ENCODE assay signal across 27 cellular contexts in genomic region chr13:34647379-34647778, GRCh38.
DNase-seq lines count a peak whose midpoint lies in the region; ATAC-seq, FAIRE-seq and TF ChIP-seq lines count a peak whose summit lies in the region.
"Had no signal": no experiment of that assay in that cellular context is flagged by ENCODE, and none has a peak within 500 bp of the region (broad histone marks: within the 10 kb centered on the region; RNA-seq: fewer than 3 reads in every experiment).

No MANE protein-coding gene starts in this region.

- no TSS peak for BruUV-seq in HepG2 (replicated peaks; lab: Mats Ljungman, UMichigan)

- ATAC-seq in HepG2 (no peak), right lobe of liver (no peak), GM21423 (IDR thresholded peaks at IDR 0.05; ENCODE audit: unreplicated experiment) (no peak)
- ATAC-seq: K562 had no signal

- H2AFZ ChIP-seq in HepG2 (ENCODE audit: low read length), result no peak overlapping the region

- in situ Hi-C loops in HepG2 (cut with HindIII; ENCODE audit: extremely low pct_ligation_motif_present, low pct_unique_long_range_greater_than_20kb), result no loop called here

- FAIRE-seq in HepG2 (lab: Jason Lieb, UNC), result no peak
- FAIRE-seq: A204.1, D721Med, GM12891, H54, K562 had no signal

- no peak for TF ChIP-seq POLR2A in HepG2 (IDR thresholded peaks at IDR 0.05; ENCODE audit: insufficient read depth in 1 of 2, low read depth in 2 of 2, low read length in 2 of 2)
- no peak for TF ChIP-seq POLR2A in right lobe of liver (IDR thresholded peaks at IDR 0.05)

- POLR2A ChIA-PET in HepG2 (lab: Yijun Ruan, JAX) (no interaction called here), GM10248 (lab: Yijun Ruan, JAX) (no interaction called here)

- TF ChIP-seq RAD21 in HepG2 (CRISPR knock-in tag; IDR thresholded peaks at IDR 0.05), result no peak

- intact Hi-C loops in HepG2 (cut with micrococcal nuclease; ENCODE audit: unreplicated experiment) (no loop called here), right lobe of liver (cut with DNase I) (no loop called here)

- DNase-seq in HepG2 (ENCODE audit: low spot score) (no peak), right lobe of liver (no peak), NCI-H226 (peak; percentile 31), epithelial cell of prostate (ENCODE audit: low read depth, low spot score) (peak; percentile 51), A172 (ENCODE audit: low spot score) (no peak), GM10248 (ENCODE audit: extremely low spot score) (no peak)
- DNase-seq in central memory CD4-positive, alpha-beta T cell, result no peak
- DNase-seq: AML-193; CD4-positive, alpha-beta T cell; GDM1; NCI-H1105; NCI-H1436 treated with DMSO at 0.1 percent for 48 hours; NCI-H187 treated with DMSO at 0.1 percent for 48 hours; NCI-H446 treated with DMSO at 0.1 percent for 48 hours; NCI-H526; NCI-H82; NK-92 treated with Interleukin-12 subunit alpha and Interleukin-12 subunit beta, amount 100 ng/mL, for 24 hours; Right ventricle myocardium superior; RPMI8226 had no signal

- H4K20me1 ChIP-seq in HepG2 (ENCODE audit: insufficient read depth, low read length), result no peaks in the 10 kb centered on the region
- H4K20me1 ChIP-seq: BLaER1 treated with 17β-estradiol and CSF1 and Interleukin-3, amounts not matched to agents 10 nM and 100 nM had no signal

- no peak overlapping the region for H3K4me3 ChIP-seq in HepG2 (replicated peaks in 1 of 3; ENCODE audit: insufficient read depth in 1 of 3, low read depth in 2 of 3, low read length in 3 of 3)
- H3K4me3 ChIP-seq in right lobe of liver, result no peak overlapping the region
- H3K4me3 ChIP-seq: BLaER1 treated with 17β-estradiol and CSF1 and Interleukin-3, amounts not matched to agents 10 nM and 100 nM; K562; SJSA1 had no signal

- TF ChIP-seq EP300 in HepG2 (IDR thresholded peaks at IDR 0.05; ENCODE audit: low read depth in 2 of 2, low read length in 2 of 2) (no peak), HepG2 (CRISPR knock-in tag; IDR thresholded peaks at IDR 0.05; ENCODE audit: borderline replicate concordance) (no peak)

- no peak overlapping the region for H3K9ac ChIP-seq in HepG2 (ENCODE audit: insufficient read depth, low read depth, low read length)
- H3K9ac ChIP-seq: BLaER1 treated with 17β-estradiol and CSF1 and Interleukin-3, amounts not matched to agents 10 nM and 100 nM had no signal

- CTCF ChIA-PET in HepG2 (lab: Yijun Ruan, JAX; ENCODE audit: low intra/inter-chr PET ratio, low total read pairs) (no interaction called here), GM10248 (lab: Yijun Ruan, JAX) (no interaction called here)

- no peaks in the 10 kb centered on the region for H3K36me3 ChIP-seq in HepG2 (replicated peaks in 1 of 2; ENCODE audit: control insufficient read depth in 1 of 2, insufficient read depth in 2 of 2, low read length in 2 of 2)
- H3K36me3 ChIP-seq in right lobe of liver, result no peaks in the 10 kb centered on the region
- H3K36me3 ChIP-seq: BLaER1 treated with 17β-estradiol and CSF1 and Interleukin-3, amounts not matched to agents 10 nM and 100 nM; SJSA1 had no signal

- H3K9me3 ChIP-seq in HepG2 (ENCODE audit: low read length) (no peaks in the 10 kb centered on the region), right lobe of liver (no peaks in the 10 kb centered on the region)
- H3K9me3 ChIP-seq: SJSA1 had no signal

- H3K4me1 ChIP-seq in HepG2 (ENCODE audit: insufficient read depth, low read length) (no peaks in the 10 kb centered on the region), right lobe of liver (no peaks in the 10 kb centered on the region)
- H3K4me1 ChIP-seq: BLaER1 treated with 17β-estradiol and CSF1 and Interleukin-3, amounts not matched to agents 10 nM and 100 nM; SJSA1 had no signal

- no peak overlapping the region for H3K27ac ChIP-seq in HepG2 (ENCODE audit: extremely low read length, insufficient read depth, low read length)
- H3K27ac ChIP-seq in right lobe of liver, result no peak overlapping the region
- H3K27ac ChIP-seq in epithelial cell of prostate, result peak overlapping the region; percentile 60
- H3K27ac ChIP-seq: BLaER1 treated with 17β-estradiol and CSF1 and Interleukin-3, amounts not matched to agents 10 nM and 100 nM; SJSA1 had no signal

- TF ChIP-seq CTCF in HepG2 (CRISPR knock-in tag; IDR thresholded peaks at IDR 0.05), result no peak
- no peak for TF ChIP-seq CTCF in right lobe of liver (IDR thresholded peaks at IDR 0.05)
- no peak for TF ChIP-seq CTCF in GM10248 (IDR thresholded peaks at IDR 0.05; ENCODE audit: control extremely low read depth, extremely low read depth, low read depth, missing control alignments)

- no peaks in the 10 kb centered on the region for H3K79me2 ChIP-seq in HepG2 (ENCODE audit: insufficient read depth, low read length)

- no peaks in the 10 kb centered on the region for H3K27me3 ChIP-seq in HepG2 (ENCODE audit: control insufficient read depth in 1 of 2, insufficient read depth in 2 of 2, low read length in 2 of 2)
- H3K27me3 ChIP-seq in right lobe of liver, result no peaks in the 10 kb centered on the region
- H3K27me3 ChIP-seq: BLaER1 treated with 17β-estradiol and CSF1 and Interleukin-3, amounts not matched to agents 10 nM and 100 nM; SJSA1 had no signal

- no peak overlapping the region for H3K4me2 ChIP-seq in HepG2 (ENCODE audit: low read depth, low read length)
- H3K4me2 ChIP-seq: BLaER1 treated with 17β-estradiol and CSF1 and Interleukin-3, amounts not matched to agents 10 nM and 100 nM had no signal

TF ChIP-seq in HepG2, 621 proteins besides CTCF, POLR2A, EP300 and RAD21:
- TF ChIP-seq TFAP4 (IDR thresholded peaks at IDR 0.05; ENCODE audit: borderline replicate concordance, low read depth) (no peak), IRF1 (CRISPR knock-in tag; IDR thresholded peaks at IDR 0.05; ENCODE audit: low read depth) (no peak), ATF7 (IDR thresholded peaks at IDR 0.05) (0 out of 2 replicates have a peak, but pooled peaks have one; percentile 2), ATF7 (CRISPR knock-in tag; IDR thresholded peaks at IDR 0.05) (no peak)

Comparison
In these comparisons a context has a peak if more than half of its experiments do, and no peak if none do; other contexts are left out.
1. DNase-seq: peak in NCI-H226 (single experiment) and epithelial cell of prostate (single experiment); none in HepG2 (single experiment), right lobe of liver (0 of 3), A172 (single experiment), central memory CD4-positive, alpha-beta T cell (single experiment) and GM10248 (single experiment).